In genomic region chr13:101262306-101262705, GRCh38 we compare ENCODE assay signal across 18 cellular contexts.
DNase-seq lines count a peak whose midpoint lies in the region; ATAC-seq and FAIRE-seq lines count a peak whose summit lies in the region.
"Had no signal": no experiment of that assay in that cellular context is flagged by ENCODE, and none has a peak within 500 bp of the region (broad histone marks: within the 10 kb centered on the region; RNA-seq: fewer than 3 reads in every experiment).

No MANE protein-coding gene starts in this region.

- 87% methylated on average over 2 of the region's 2 CpGs for WGBS in right cardiac atrium

- H3K4me3 ChIP-seq in right cardiac atrium (ENCODE audit: low read length) = no peak overlapping the region

- no peak for DNase-seq in GM18507 (ENCODE audit: extremely low spot score, insufficient read length, low read depth)
- no peak for DNase-seq in SHP77 (lab: John Stamatoyannopoulos, UW)
- DNase-seq in NCI-H2107 treated with DMSO at 0.1 percent for 48 hours (lab: John Stamatoyannopoulos, UW; ENCODE audit: unreplicated experiment) = no peak
- DNase-seq in right cardiac atrium = no peak
- no peak for DNase-seq in ecto neural progenitor cell (ENCODE audit: low spot score)
- DNase-seq: activated CD4-positive, alpha-beta T cell treated with anti-CD3 and anti-CD28 coated beads for 1 hour; activated T-cell treated with anti-CD3 and anti-CD28 coated beads, Interleukin-2, amount 50 U/mL, for 1 hour; amniotic stem cell; NCI-H1092 treated with DMSO at 0.1 percent for 48 hours; NCI-H446; nephron progenitor cell; stimulated activated CD4-positive, alpha-beta T cell treated with anti-CD3 and anti-CD28 coated beads, Interleukin-1b, Interleukin-23, amount 100 ng/mL, for 48 hours; T-helper 1 cell had no signal

- H3K9me3 ChIP-seq in right cardiac atrium (ENCODE audit: control insufficient read depth, low read length) = no peaks in the 10 kb centered on the region

- peak; percentile 85 for FAIRE-seq in GM18507 (lab: Jason Lieb, UNC)

- peak; percentile 63 for ATAC-seq in GM21367 (IDR thresholded peaks at IDR 0.05; ENCODE audit: unreplicated experiment)
- peak; percentile 70 for ATAC-seq in HG02938 (IDR thresholded peaks at IDR 0.05; ENCODE audit: unreplicated experiment)
- ATAC-seq in HG03565 (IDR thresholded peaks at IDR 0.05; ENCODE audit: unreplicated experiment) = peak; percentile 29
- ATAC-seq in right cardiac atrium = no peak
- ATAC-seq: HCT116, Panc1 had no signal

- no peaks in the 10 kb centered on the region for H3K27me3 ChIP-seq in right cardiac atrium (ENCODE audit: control insufficient read depth, insufficient read depth)

- no peaks in the 10 kb centered on the region for H3K4me1 ChIP-seq in right cardiac atrium (ENCODE audit: control insufficient read depth, insufficient read depth, low read length)

- intact Hi-C loops in right cardiac atrium (cut with DNase I) = no loop called here

- H3K27ac ChIP-seq in right cardiac atrium (ENCODE audit: low read length) = no peak overlapping the region

Comparison
In these comparisons a context has a peak if more than half of its experiments do, and no peak if none do; other contexts are left out.
1. ATAC-seq: peak in GM21367 (single experiment), HG02938 (single experiment) and HG03565 (single experiment); none in right cardiac atrium (0 of 2).